ENCODE assay signal across 8 cellular contexts in the genomic region with DNA sequence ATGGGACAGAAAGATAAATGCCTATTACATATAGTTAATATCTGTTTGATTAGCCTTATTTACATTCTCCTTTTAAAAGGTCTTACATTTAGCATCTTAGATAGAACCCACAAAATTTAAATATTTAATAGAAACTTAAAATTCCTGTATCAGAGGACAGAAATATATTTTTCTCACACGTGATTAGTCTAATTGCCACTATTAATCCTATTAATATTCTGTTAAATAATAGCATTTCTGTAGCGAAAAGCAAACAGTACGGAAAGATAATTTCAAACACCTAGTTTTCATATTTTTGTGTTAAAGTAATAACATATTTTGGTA. TPM values are rescaled to one million over a fixed set of nuclear protein-coding genes. Genes with fewer than 3 reads are reported as not detected.
A peak's percentile ranks its signal among the peaks of the same experiment; 100 is the strongest.
DNase-seq lines count a peak whose midpoint lies in the region; ATAC-seq and TF ChIP-seq lines count a peak whose summit lies in the region.

No MANE protein-coding gene starts in this region.

- peak overlapping the region; percentile 87 for H3K4me3 Mint-ChIP-seq in central memory CD8-positive, alpha-beta T cell
- H3K4me3 Mint-ChIP-seq in naive thymus-derived CD4-positive, alpha-beta T cell, result peak overlapping the region; percentile 84 to 95 (median 92)

- H3K27ac ChIP-seq in A673 (ENCODE audit: low read depth, low read length, poor library complexity, severe bottlenecking), result no peak overlapping the region
- H3K27ac ChIP-seq in HUES64 (ENCODE audit: low read depth, low read length), result no peak overlapping the region
- H3K27ac ChIP-seq in naive thymus-derived CD4-positive, alpha-beta T cell (ENCODE audit: low read depth, low read length), result peak overlapping the region; percentile 61

- H3K4me1 ChIP-seq in A673 (ENCODE audit: insufficient read depth, low read length, poor library complexity, severe bottlenecking), result no peaks in the 10 kb centered on the region
- no peaks in the 10 kb centered on the region for H3K4me1 ChIP-seq in HUES64 (ENCODE audit: insufficient read depth, low read length)
- H3K4me1 ChIP-seq in naive thymus-derived CD4-positive, alpha-beta T cell (ENCODE audit: control insufficient read depth in 2 of 2, insufficient read depth in 2 of 2, low read length in 2 of 2), result peaks cover 0 to 5% of the 10 kb centered on the region in 2 donors

- H3K27me3 ChIP-seq in A673 (replicated peaks; ENCODE audit: insufficient read depth, low read depth, low read length, poor library complexity) (no peaks in the 10 kb centered on the region), HUES64 (ENCODE audit: insufficient read depth, low read length) (no peaks in the 10 kb centered on the region)
- no peaks in the 10 kb centered on the region for H3K27me3 ChIP-seq in naive thymus-derived CD4-positive, alpha-beta T cell (ENCODE audit: control insufficient read depth in 2 of 2, insufficient read depth in 2 of 2, low read length in 2 of 2)

- H3K9ac ChIP-seq in HUES64 (ENCODE audit: low read depth, low read length), result no peak overlapping the region

- no peaks in the 10 kb centered on the region for H3K9me3 ChIP-seq in A673 (ENCODE audit: low read depth, low read length, poor library complexity, severe bottlenecking)
- no peaks in the 10 kb centered on the region for H3K9me3 ChIP-seq in HUES64 (ENCODE audit: insufficient read depth, low read depth, low read length)
- no peaks in the 10 kb centered on the region for H3K9me3 ChIP-seq in naive thymus-derived CD4-positive, alpha-beta T cell (ENCODE audit: control insufficient read depth in 2 of 3, low read length in 3 of 3)

- no TSS peak for BruUV-seq in A673 (replicated peaks; lab: Mats Ljungman, UMichigan)

- H3K36me3 ChIP-seq in A673 (ENCODE audit: insufficient read depth, low read length, poor library complexity, severe bottlenecking), result no peaks in the 10 kb centered on the region
- peaks cover 10% of the 10 kb centered on the region; the same call in 1 of the 2 replicates for H3K36me3 ChIP-seq in HUES64 (ENCODE audit: insufficient read depth, low read length)
- no peaks in the 10 kb centered on the region for H3K36me3 ChIP-seq in naive thymus-derived CD4-positive, alpha-beta T cell (ENCODE audit: control insufficient read depth in 2 of 3, insufficient read depth in 3 of 3, low read length in 3 of 3)

- H3K27ac Mint-ChIP-seq in central memory CD8-positive, alpha-beta T cell (ENCODE audit: low read depth), result no peak overlapping the region
- peak overlapping the region in 6 of 9 donors; percentile 65 to 84 (median 72) for H3K27ac Mint-ChIP-seq in naive thymus-derived CD4-positive, alpha-beta T cell

- ATAC-seq in central memory CD8-positive, alpha-beta T cell (replicated peaks; ENCODE audit: extremely low read depth, poor library complexity, severe bottlenecking), result no peak
- ATAC-seq in naive thymus-derived CD4-positive, alpha-beta T cell, result no peak
- ATAC-seq in GM19328 (IDR thresholded peaks at IDR 0.05; ENCODE audit: unreplicated experiment) (no peak), GM21723 (IDR thresholded peaks at IDR 0.05; ENCODE audit: unreplicated experiment) (no peak), HG03378 (IDR thresholded peaks at IDR 0.05; ENCODE audit: unreplicated experiment) (no peak)

- POLR2A ChIA-PET in A673 (lab: Charles Lee; ENCODE audit: low non-redundant PET), result no interaction called here
- POLR2A ChIA-PET in naive thymus-derived CD4-positive, alpha-beta T cell (lab: Charles Lee), result interaction anchor here (0.7 to 2.3 kb wide), 10 partner anchors 10 to 193 kb away, joined by 3 to 17 read pairs (median 4); a partner anchor contains a TSS

- CTCF ChIA-PET in A673 (lab: Charles Lee), result no interaction called here
- CTCF ChIA-PET in naive thymus-derived CD4-positive, alpha-beta T cell (lab: Charles Lee), result interaction anchor here (0.6 to 2.4 kb wide), 3 partner anchors 87 to 135 kb away, joined by 3 to 5 read pairs (median 4); no protein-coding TSS in a partner anchor

- H3K4me1 Mint-ChIP-seq in central memory CD8-positive, alpha-beta T cell, result peaks cover 11% of the 10 kb centered on the region
- H3K4me1 Mint-ChIP-seq in naive thymus-derived CD4-positive, alpha-beta T cell, result peaks cover 10 to 34% (median 23%) of the 10 kb centered on the region in 7 donors

- peaks cover 2% of the 10 kb centered on the region for H3K36me3 Mint-ChIP-seq in central memory CD8-positive, alpha-beta T cell (ENCODE audit: insufficient read depth)
- peaks cover 6 to 15% (median 8%) of the 10 kb centered on the region in 5 donors for H3K36me3 Mint-ChIP-seq in naive thymus-derived CD4-positive, alpha-beta T cell

- H3K9me3 Mint-ChIP-seq in central memory CD8-positive, alpha-beta T cell, result no peaks in the 10 kb centered on the region
- H3K9me3 Mint-ChIP-seq in naive thymus-derived CD4-positive, alpha-beta T cell, result peaks cover 0 to 3% (median 0%) of the 10 kb centered on the region in 11 donors

- intact Hi-C loops in A673 (cut with micrococcal nuclease; ENCODE audit: unreplicated experiment), result no loop called here
- intact Hi-C loops in naive thymus-derived CD4-positive, alpha-beta T cell (cut with micrococcal nuclease), result loop anchor here (1.0 to 10.0 kb wide), 7 partner anchors 36 to 250 kb away; a partner anchor contains a TSS

- TF ChIP-seq CTCF in A673 (conservative IDR thresholded peaks at IDR 0.05; ENCODE audit: low read depth, low read length), result no peak

- H3K4me3 ChIP-seq in A673 (ENCODE audit: low read depth, low read length, poor library complexity, severe bottlenecking) (peak overlapping the region; percentile 66), HUES64 (ENCODE audit: low read length) (peak overlapping the region; percentile 71)
- peak overlapping the region; percentile 76 for H3K4me3 ChIP-seq in naive thymus-derived CD4-positive, alpha-beta T cell (ENCODE audit: low read length)

- no peak for DNase-seq in A673 (ENCODE audit: low spot score)
- no peak for DNase-seq in central memory CD8-positive, alpha-beta T cell (ENCODE audit: low spot score in 2 of 2)
- no peak for DNase-seq in naive thymus-derived CD4-positive, alpha-beta T cell
- no peak for DNase-seq in 8988T

- no peaks in the 10 kb centered on the region for H3K27me3 Mint-ChIP-seq in central memory CD8-positive, alpha-beta T cell
- peaks cover 0 to 6% (median 0%) of the 10 kb centered on the region in 5 donors for H3K27me3 Mint-ChIP-seq in naive thymus-derived CD4-positive, alpha-beta T cell

- WGBS in HUES64, result no CpG with 5 or more reads among the region's 3 CpGs

RNA-seq across cellular contexts. Expression of a gene that starts 0.4 kb away (rescaled TPM):
- total RNA-seq in A673 (2021), result 5.0 and 5.2 TPM in 2 replicates
- 3.6 TPM for polyA plus RNA-seq in HUES64 (2013, experiment 1 of 2)
- polyA plus RNA-seq in HUES64 (2013, experiment 2 of 2), result 3.7 TPM
- total RNA-seq in naive thymus-derived CD4-positive, alpha-beta T cell, result 10 to 100 TPM in 1 of 5 experiments, 1 to 10 TPM in 4; 2.0 to 13.1 (median 3.5) TPM
- polyA plus RNA-seq in naive thymus-derived CD4-positive, alpha-beta T cell, result 10 to 100 TPM; 10.2 to 13.0 TPM

RNA-seq across cellular contexts. Expression of a gene that starts 37.7 kb away (rescaled TPM):
- total RNA-seq in A673 (2021), result 15.4 and 15.5 TPM in 2 replicates
- 3.5 TPM for polyA plus RNA-seq in HUES64 (2013, experiment 1 of 2)
- 3.7 TPM for polyA plus RNA-seq in HUES64 (2013, experiment 2 of 2)
- total RNA-seq in naive thymus-derived CD4-positive, alpha-beta T cell, result 10 to 100 TPM; 11.0 to 33.9 (median 14.7) TPM
- polyA plus RNA-seq in naive thymus-derived CD4-positive, alpha-beta T cell, result 10 to 100 TPM; 18.3 to 23.5 TPM
